Comparison of ENCODE assay signal across 1 cellular context in genomic region chr5:141084487-141084989, GRCh38.
TF ChIP-seq lines count a peak whose summit lies in the region.

No MANE protein-coding gene starts in this region.

TF ChIP-seq in HEK293, 187 proteins besides CTCF, POLR2A, EP300 and RAD21 (continued from another document):
- TF ChIP-seq ZBTB11 (tag by site-specific recombination; conservative IDR thresholded peaks at IDR 0.05; ENCODE audit: low read depth) = peak; percentile 46
- peak; percentile 79 for TF ChIP-seq ZNF335 (tag by site-specific recombination; conservative IDR thresholded peaks at IDR 0.05)
